ENCODE assay signal across 12 cellular contexts in the genomic region with DNA sequence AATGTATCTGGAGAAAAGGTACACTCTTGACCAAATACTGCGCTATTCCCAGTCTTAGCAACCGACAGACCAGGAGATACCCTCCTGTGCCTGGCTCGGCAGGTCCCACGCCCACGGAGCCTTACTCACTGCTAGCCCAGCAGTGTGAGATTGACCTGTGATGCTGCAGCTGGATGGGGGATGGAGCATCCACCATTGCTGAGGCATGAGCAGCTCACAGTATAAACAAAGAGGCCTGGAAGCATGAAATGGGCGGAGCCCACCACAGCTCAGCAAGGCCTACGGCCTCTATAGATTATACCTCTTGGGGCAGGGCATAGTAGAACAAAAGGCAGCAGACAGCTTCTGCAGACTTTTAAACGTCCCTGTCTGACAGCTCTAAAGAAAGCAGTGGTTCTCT.
"Had no signal": no experiment of that assay in that cellular context is flagged by ENCODE, and none has a peak within 500 bp of the region (broad histone marks: within the 10 kb centered on the region; RNA-seq: fewer than 3 reads in every experiment).

No MANE protein-coding gene starts in this region.

- DNase-seq: activated CD8-positive, alpha-beta memory T cell treated with anti-CD3 and anti-CD28 coated beads, Interleukin-2, amount 50 U/mL, for 4 hours; activated CD8-positive, alpha-beta T cell treated with anti-CD3 and anti-CD28 coated beads for 36 hours; activated naive CD4-positive, alpha-beta T cell; effector CD4-positive, alpha-beta T cell; stimulated activated CD4-positive, alpha-beta T cell treated with anti-CD3 and anti-CD28 coated beads, Interleukin-4, amount 100 ng/mL, for 1 hour; stimulated activated CD8-positive, alpha-beta memory T cell treated with anti-CD3 and anti-CD28 coated beads, Interleukin-4, amount 100 ng/mL, for 48 hours; stimulated activated naive CD8-positive, alpha-beta T cell treated with anti-CD3 and anti-CD28 coated beads, Interleukin-15, Interleukin-2, amounts not matched to agents 100 U/mL and 50 U/mL, for 24 hours; T1000 had no signal

- ATAC-seq: activated CD8-positive, alpha-beta T cell treated with anti-CD3 and anti-CD28 coated beads for 36 hours; stimulated activated naive CD8-positive, alpha-beta T cell treated with anti-CD3 and anti-CD28 coated beads, Interleukin-15, Interleukin-2, amounts not matched to agents 100 U/mL and 50 U/mL, for 24 hours had no signal

- H3K4me3 ChIP-seq: ascending aorta, coronary artery, suprapubic skin had no signal

- H3K4me1 ChIP-seq: ascending aorta, parathyroid adenoma, suprapubic skin had no signal

- H3K9me3 ChIP-seq: suprapubic skin had no signal

- H3K27me3 ChIP-seq: ascending aorta had no signal

- H3K27ac ChIP-seq: ascending aorta, coronary artery, parathyroid adenoma, suprapubic skin had no signal

- H3K36me3 ChIP-seq: ascending aorta, suprapubic skin had no signal
